ENCODE assay signal across 22 cellular contexts in the genomic region with DNA sequence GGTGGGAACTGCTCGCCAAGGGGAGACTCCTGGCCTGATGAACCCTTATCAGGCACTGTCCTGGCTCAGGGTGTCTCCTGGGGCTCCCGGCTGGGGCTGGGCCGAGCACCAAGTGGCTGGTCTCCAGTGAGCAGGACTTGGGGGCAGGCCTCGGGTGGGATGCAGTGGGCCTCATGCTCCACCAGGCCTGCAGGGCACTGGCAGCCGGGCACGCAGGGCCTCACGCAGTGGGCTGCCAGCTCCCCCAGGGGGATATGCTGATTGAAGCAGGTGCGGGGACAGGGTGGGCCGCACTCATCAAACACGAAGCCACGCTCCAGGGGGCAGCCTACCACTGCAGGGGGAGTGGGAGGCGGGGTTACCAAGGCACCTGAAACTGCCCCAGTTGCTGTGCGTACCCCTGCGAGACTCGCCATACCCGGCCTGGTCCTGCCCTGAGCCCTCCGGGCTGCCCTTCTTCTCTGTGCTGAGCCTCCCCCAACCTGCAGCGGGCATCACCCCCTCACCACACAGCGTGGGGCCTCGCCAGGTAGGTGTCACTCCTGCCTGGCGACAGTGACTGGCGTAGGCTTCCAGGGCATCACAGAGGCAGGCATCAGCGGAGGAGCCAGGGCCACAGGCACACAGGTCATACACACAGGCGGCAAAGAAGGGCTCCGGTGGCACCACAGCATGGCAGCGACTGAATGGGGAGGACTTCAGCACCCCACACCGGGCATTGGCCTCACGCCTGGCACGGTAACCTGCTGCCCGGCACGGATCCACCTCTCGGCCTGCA. TPM values are rescaled to one million over a fixed set of nuclear protein-coding genes. Genes with fewer than 3 reads are reported as not detected.
"Had no signal": no experiment of that assay in that cellular context is flagged by ENCODE, and none has a peak within 500 bp of the region (broad histone marks: within the 10 kb centered on the region; RNA-seq: fewer than 3 reads in every experiment).

No MANE protein-coding gene starts in this region.

- DNase-seq: activated CD4-positive, alpha-beta T cell treated with anti-CD3 and anti-CD28 coated beads, Interleukin-2, amount 50 U/mL, for 4 hours; activated naive CD4-positive, alpha-beta T cell treated with anti-CD3 and anti-CD28 coated beads for 36 hours; activated T-cell treated with anti-CD3 and anti-CD28 coated beads, Interleukin-2, amount 50 U/mL, for 1 hour; hypothalamus; kidney glomerular epithelial cell; naive B cell; stimulated activated CD4-positive, alpha-beta T cell treated with anti-CD3 and anti-CD28 coated beads, Interleukin-15, amount 100 ng/mL, for 24 hours; stimulated activated CD4-positive, alpha-beta T cell treated with anti-CD3 and anti-CD28 coated beads, Interleukin-4, amount 100 ng/mL, for 4 hours; stimulated activated CD8-positive, alpha-beta memory T cell treated with anti-CD3 and anti-CD28 coated beads, Interleukin-4, amount 100 ng/mL, for 48 hours; T-cell; T-helper 9 cell; testis had no signal

- H2AFZ ChIP-seq: neural progenitor cell, parathyroid adenoma had no signal

- H3K27ac Mint-ChIP-seq: activated naive CD4-positive, alpha-beta T cell treated with anti-CD3 and anti-CD28 coated beads for 36 hours; activated T-helper 2 cell treated with anti-CD3 and anti-CD28 coated beads, Interferon-gamma antibody, Interleukin-2, Interleukin-4, amounts not matched to agents 10 μg/mL and 5 μg/mL and 100 μg/mL, durations not matched to agents 14 hours and 24 hours and 36 hours; naive B cell; neural progenitor cell; stimulated activated naive CD8-positive, alpha-beta T cell treated with anti-CD3 and anti-CD28 coated beads, Interleukin-15, Interleukin-2, amounts not matched to agents 100 ng/mL and 50 ng/mL, for 24 hours; T-cell had no signal

- H3K4me2 ChIP-seq: neural progenitor cell had no signal

- H3K27me3 Mint-ChIP-seq: stimulated activated naive CD8-positive, alpha-beta T cell treated with anti-CD3 and anti-CD28 coated beads, Interleukin-15, Interleukin-2, amounts not matched to agents 100 ng/mL and 50 ng/mL, for 24 hours; T-cell had no signal

- H3K27me3 ChIP-seq: esophagus muscularis mucosa, testis had no signal

- H3K4me1 Mint-ChIP-seq: naive B cell, T-cell had no signal

- H3K36me3 ChIP-seq: esophagus muscularis mucosa, neural progenitor cell had no signal

- H3K9ac ChIP-seq: neural progenitor cell, parathyroid adenoma had no signal

- H3K79me2 ChIP-seq: parathyroid adenoma had no signal

- H3K27ac ChIP-seq: esophagus muscularis mucosa, neural progenitor cell, parathyroid adenoma, SK-N-MC, testis had no signal

- H3K4me1 ChIP-seq: testis had no signal

- H3K9me3 ChIP-seq: esophagus muscularis mucosa, testis had no signal

- FAIRE-seq: astrocyte, endometrium had no signal

- H3K9me3 Mint-ChIP-seq: activated naive CD4-positive, alpha-beta T cell treated with anti-CD3 and anti-CD28 coated beads for 36 hours; activated T-helper 2 cell treated with anti-CD3 and anti-CD28 coated beads, Interferon-gamma antibody, Interleukin-2, Interleukin-4, amounts not matched to agents 10 μg/mL and 5 μg/mL and 100 μg/mL, durations not matched to agents 14 hours and 24 hours and 36 hours; naive B cell; neural progenitor cell; stimulated activated naive CD8-positive, alpha-beta T cell treated with anti-CD3 and anti-CD28 coated beads, Interleukin-15, Interleukin-2, amounts not matched to agents 100 ng/mL and 50 ng/mL, for 24 hours; T-cell had no signal

- H3K4me3 Mint-ChIP-seq: activated naive CD4-positive, alpha-beta T cell treated with anti-CD3 and anti-CD28 coated beads for 36 hours; naive B cell; neural progenitor cell; stimulated activated naive CD8-positive, alpha-beta T cell treated with anti-CD3 and anti-CD28 coated beads, Interleukin-15, Interleukin-2, amounts not matched to agents 100 ng/mL and 50 ng/mL, for 24 hours; T-cell had no signal

- H3K36me3 Mint-ChIP-seq: naive B cell, neural progenitor cell, T-cell had no signal

- H3K4me3 ChIP-seq: esophagus muscularis mucosa, neural progenitor cell, SK-N-MC, testis had no signal

- ATAC-seq: activated CD4-positive, CD25-positive, alpha-beta regulatory T cell treated with anti-CD3 and anti-CD28 coated beads, Interleukin-2, amount 50 U/mL, for 24 hours had no signal

RNA-seq across cellular contexts. Expression of a gene that starts 33.3 kb away (rescaled TPM):
- total RNA-seq: activated naive CD4-positive, alpha-beta T cell treated with anti-CD3 and anti-CD28 coated beads for 36 hours; activated T-helper 2 cell treated with anti-CD3 and anti-CD28 coated beads, Interferon-gamma antibody, Interleukin-2, Interleukin-4, amounts not matched to agents 10 μg/mL and 5 μg/mL and 100 μg/mL, durations not matched to agents 14 hours and 24 hours and 36 hours; lung microvascular endothelial cell had no signal

RNA-seq across cellular contexts. Expression of a gene that starts 47.0 kb away (rescaled TPM):
- total RNA-seq: activated T-helper 2 cell treated with anti-CD3 and anti-CD28 coated beads, Interferon-gamma antibody, Interleukin-2, Interleukin-4, amounts not matched to agents 10 μg/mL and 5 μg/mL and 100 μg/mL, durations not matched to agents 14 hours and 24 hours and 36 hours had no signal
